In genomic region chr11:118907051-118907748, GRCh38 we compare ENCODE assay signal across 1 cellular context.
TF ChIP-seq lines count a peak whose summit lies in the region.

No MANE protein-coding gene starts in this region.

TF ChIP-seq in HepG2, 621 proteins besides CTCF, POLR2A, EP300 and RAD21 (continued from another document and continues in another):
- TF ChIP-seq TFAP4 (IDR thresholded peaks at IDR 0.05; ENCODE audit: borderline replicate concordance, low read depth) (no peak), ATF2 (CRISPR knock-in tag; IDR thresholded peaks at IDR 0.05) (peak; percentile 72), POLR2AphosphoS2 (IDR thresholded peaks at IDR 0.05; ENCODE audit: low read depth, low read length) (no peak), ZNF710 (CRISPR knock-in tag; IDR thresholded peaks at IDR 0.05; ENCODE audit: borderline replicate concordance) (no peak), ZUFSP (CRISPR knock-in tag; IDR thresholded peaks at IDR 0.05; ENCODE audit: borderline replicate concordance) (no peak), ZBTB44 (CRISPR knock-in tag; IDR thresholded peaks at IDR 0.05) (peak; percentile 45; the same call in 1 of the 2 replicates), KLF15 (CRISPR knock-in tag; IDR thresholded peaks at IDR 0.05; ENCODE audit: borderline replicate concordance) (no peak), E2F2 (CRISPR knock-in tag; IDR thresholded peaks at IDR 0.05; ENCODE audit: borderline replicate concordance) (no peak), ZNF556 (CRISPR knock-in tag; IDR thresholded peaks at IDR 0.05; ENCODE audit: borderline replicate concordance) (no peak), ZNF839 (CRISPR knock-in tag; IDR thresholded peaks at IDR 0.05; ENCODE audit: borderline replicate concordance) (no peak), AGO2 (optimal IDR thresholded peaks at IDR 0.05; ENCODE audit: low read depth, low read length) (peak; percentile 72), DNMT3B (CRISPR knock-in tag; conservative IDR thresholded peaks at IDR 0.05) (no peak), ZBTB25 (CRISPR knock-in tag; IDR thresholded peaks at IDR 0.05) (peak; percentile 60; the same call in 1 of the 2 replicates), ZNF768 (CRISPR knock-in tag; IDR thresholded peaks at IDR 0.05) (no peak), ZNF724P (CRISPR knock-in tag; IDR thresholded peaks at IDR 0.05; ENCODE audit: borderline replicate concordance) (no peak), ZSCAN12 (CRISPR knock-in tag; IDR thresholded peaks at IDR 0.05) (no peak), SPEN (CRISPR knock-in tag; IDR thresholded peaks at IDR 0.05; ENCODE audit: low read depth) (no peak), ZNF281 (CRISPR knock-in tag; IDR thresholded peaks at IDR 0.05; ENCODE audit: borderline replicate concordance) (0 out of 2 replicates have a peak, but pooled peaks have one; percentile 16), FOXK2 (IDR thresholded peaks at IDR 0.05) (no peak), CENPT (CRISPR knock-in tag; IDR thresholded peaks at IDR 0.05; ENCODE audit: low read depth) (no peak), ETS1 (CRISPR knock-in tag; IDR thresholded peaks at IDR 0.05) (no peak), SIX4 (CRISPR knock-in tag; IDR thresholded peaks at IDR 0.05) (no peak), TRAFD1 (CRISPR knock-in tag; IDR thresholded peaks at IDR 0.05; ENCODE audit: borderline replicate concordance) (no peak), MXD4 (CRISPR knock-in tag; IDR thresholded peaks at IDR 0.05) (no peak), SAP130 (CRISPR knock-in tag; IDR thresholded peaks at IDR 0.05; ENCODE audit: low read depth) (peak; percentile 56; the same call in 1 of the 2 replicates), CEBPZ (IDR thresholded peaks at IDR 0.05; ENCODE audit: low read length) (no peak), HMGA1 (CRISPR knock-in tag; conservative IDR thresholded peaks at IDR 0.05) (no peak), ZNF382 (CRISPR knock-in tag; IDR thresholded peaks at IDR 0.05; ENCODE audit: borderline replicate concordance) (no peak), NCOA2 (CRISPR knock-in tag; IDR thresholded peaks at IDR 0.05) (0 out of 2 replicates have a peak, but pooled peaks have one; percentile 14), SMC3 (IDR thresholded peaks at IDR 0.05; ENCODE audit: low read length) (peak; percentile 97), ZNF574 (CRISPR knock-in tag; IDR thresholded peaks at IDR 0.05) (0 out of 2 replicates have a peak, but pooled peaks have one; percentile 14), SP1 (IDR thresholded peaks at IDR 0.05) (no peak), SP1 (CRISPR knock-in tag; IDR thresholded peaks at IDR 0.05) (no peak)
